In genomic region chr7:151774951-151775350, GRCh38 we compare ENCODE assay signal across 19 cellular contexts.
DNase-seq lines count a peak whose midpoint lies in the region; ATAC-seq and TF ChIP-seq lines count a peak whose summit lies in the region.
"Had no signal": no experiment of that assay in that cellular context is flagged by ENCODE, and none has a peak within 500 bp of the region (broad histone marks: within the 10 kb centered on the region; RNA-seq: fewer than 3 reads in every experiment).

No MANE protein-coding gene starts in this region.

- intact Hi-C loops in sciatic nerve (cut with DNase I) = no loop called here
- intact Hi-C loops in upper lobe of right lung (cut with DNase I) = no loop called here

- peak overlapping the region; percentile 81 for H3K4me2 ChIP-seq in BLaER1
- no peak overlapping the region for H3K4me2 ChIP-seq in MM.1S (ENCODE audit: low read depth, low read length)
- H3K4me2 ChIP-seq: GM23338 had no signal

- H3K9me3 Mint-ChIP-seq in chondrocyte (ENCODE audit: low read depth) = peaks cover 7% of the 10 kb centered on the region
- H3K9me3 Mint-ChIP-seq: CD4-positive, CD25-positive, alpha-beta regulatory T cell; CD8-positive, alpha-beta memory T cell; IgD-negative memory B cell had no signal

- no peak overlapping the region for H2AFZ ChIP-seq in MM.1S (ENCODE audit: low read length)
- H2AFZ ChIP-seq: GM23338 had no signal

- TF ChIP-seq CTCF in chondrocyte (IDR thresholded peaks at IDR 0.05) = no peak
- TF ChIP-seq CTCF in upper lobe of right lung (IDR thresholded peaks at IDR 0.05) = no peak
- TF ChIP-seq CTCF in MM.1S (IDR thresholded peaks at IDR 0.05; ENCODE audit: low read length) = no peak

- H3K36me3 Mint-ChIP-seq in chondrocyte (ENCODE audit: low read depth) = peaks cover 3% of the 10 kb centered on the region

- H3K4me3 Mint-ChIP-seq in chondrocyte (ENCODE audit: unreplicated experiment) = no peak overlapping the region
- H3K4me3 Mint-ChIP-seq: CD4-positive, CD25-positive, alpha-beta regulatory T cell; CD8-positive, alpha-beta memory T cell; GM23338; HFFc6; IgD-negative memory B cell had no signal

- no peaks in the 10 kb centered on the region for H3K79me2 ChIP-seq in MM.1S (ENCODE audit: low read length)

- peak overlapping the region; percentile 67 for H3K27ac ChIP-seq in BLaER1
- H3K27ac ChIP-seq in upper lobe of right lung = no peak overlapping the region
- no peak overlapping the region for H3K27ac ChIP-seq in MM.1S (ENCODE audit: low read length)

- H3K4me1 Mint-ChIP-seq in chondrocyte (ENCODE audit: low read depth) = no peaks in the 10 kb centered on the region

- DNase-seq in chondrocyte (ENCODE audit: low spot score) = peak; percentile 61
- peak; percentile 36 for DNase-seq in sciatic nerve (ENCODE audit: low spot score)
- DNase-seq in upper lobe of right lung = peak; percentile 46
- DNase-seq in NOMO-1 treated with DMSO at 0.1 percent for 48 hours (lab: John Stamatoyannopoulos, UW; ENCODE audit: unreplicated experiment) = no peak
- no peak for DNase-seq in NCI-H774 (lab: John Stamatoyannopoulos, UW)
- no peak for DNase-seq in MM.1S
- DNase-seq: 8988T; CD4-positive, CD25-positive, alpha-beta regulatory T cell; CD8-positive, alpha-beta memory T cell; COR-L47; DMS 273 treated with DMSO at 0.1 percent for 48 hours; DMS53; DND-41; HFFc6 had no signal

- H4K20me1 ChIP-seq in BLaER1 = no peaks in the 10 kb centered on the region
- H4K20me1 ChIP-seq in MM.1S (ENCODE audit: insufficient read depth, low read length) = no peaks in the 10 kb centered on the region

- H3K4me1 ChIP-seq in BLaER1 = peaks cover 55% of the 10 kb centered on the region
- no peaks in the 10 kb centered on the region for H3K4me1 ChIP-seq in upper lobe of right lung
- H3K4me1 ChIP-seq in MM.1S (ENCODE audit: low read length) = no peaks in the 10 kb centered on the region

- H3K9me3 ChIP-seq in BLaER1 (peaks cover 12% of the 10 kb centered on the region), upper lobe of right lung (no peaks in the 10 kb centered on the region), MM.1S (replicated peaks; ENCODE audit: insufficient read depth, low read length) (no peaks in the 10 kb centered on the region)

- no peaks in the 10 kb centered on the region for H3K9me2 ChIP-seq in MM.1S (replicated peaks; ENCODE audit: insufficient read depth, low read length)

- H3K27me3 ChIP-seq in BLaER1 = no peaks in the 10 kb centered on the region
- H3K27me3 ChIP-seq in upper lobe of right lung = no peaks in the 10 kb centered on the region
- peaks cover 40% of the 10 kb centered on the region for H3K27me3 ChIP-seq in MM.1S (replicated peaks; ENCODE audit: insufficient read depth, low read length)

- H3K9ac ChIP-seq in BLaER1 (peak overlapping the region; percentile 51), MM.1S (ENCODE audit: low read length) (no peak overlapping the region)

- ATAC-seq in sciatic nerve = no peak
- ATAC-seq in upper lobe of right lung = no peak
- ATAC-seq: GM23338, HCT116, HepG2 had no signal

- H3K4me3 ChIP-seq in BLaER1 (no peak overlapping the region; the same call in 1 of the 2 replicates), upper lobe of right lung (no peak overlapping the region), MM.1S (ENCODE audit: low read length) (no peak overlapping the region)
- H3K4me3 ChIP-seq: GM23338 had no signal

- H3F3A ChIP-seq in MM.1S (ENCODE audit: insufficient read depth, low read length) = no peaks in the 10 kb centered on the region

- no peak overlapping the region for H3K27ac Mint-ChIP-seq in chondrocyte (ENCODE audit: unreplicated experiment)
- H3K27ac Mint-ChIP-seq: GM23338, HFFc6 had no signal

- H3K27me3 Mint-ChIP-seq in chondrocyte (ENCODE audit: low read depth) = peaks cover 36% of the 10 kb centered on the region
- H3K27me3 Mint-ChIP-seq: CD4-positive, CD25-positive, alpha-beta regulatory T cell; CD8-positive, alpha-beta memory T cell; IgD-negative memory B cell had no signal

- peaks cover 9% of the 10 kb centered on the region for H3K36me3 ChIP-seq in BLaER1
- no peaks in the 10 kb centered on the region for H3K36me3 ChIP-seq in upper lobe of right lung
- no peaks in the 10 kb centered on the region for H3K36me3 ChIP-seq in MM.1S (replicated peaks; ENCODE audit: insufficient read depth, low read length)

Comparison
In these comparisons a context has a peak if more than half of its experiments do, and no peak if none do; other contexts are left out.
1. DNase-seq: peak in chondrocyte (single experiment), sciatic nerve (single experiment) and upper lobe of right lung (single experiment); none in NOMO-1 treated with DMSO at 0.1 percent for 48 hours (single experiment), NCI-H774 (single experiment) and MM.1S (single experiment).